Comparison of ENCODE assay signal across 1 cellular context in the genomic region with DNA sequence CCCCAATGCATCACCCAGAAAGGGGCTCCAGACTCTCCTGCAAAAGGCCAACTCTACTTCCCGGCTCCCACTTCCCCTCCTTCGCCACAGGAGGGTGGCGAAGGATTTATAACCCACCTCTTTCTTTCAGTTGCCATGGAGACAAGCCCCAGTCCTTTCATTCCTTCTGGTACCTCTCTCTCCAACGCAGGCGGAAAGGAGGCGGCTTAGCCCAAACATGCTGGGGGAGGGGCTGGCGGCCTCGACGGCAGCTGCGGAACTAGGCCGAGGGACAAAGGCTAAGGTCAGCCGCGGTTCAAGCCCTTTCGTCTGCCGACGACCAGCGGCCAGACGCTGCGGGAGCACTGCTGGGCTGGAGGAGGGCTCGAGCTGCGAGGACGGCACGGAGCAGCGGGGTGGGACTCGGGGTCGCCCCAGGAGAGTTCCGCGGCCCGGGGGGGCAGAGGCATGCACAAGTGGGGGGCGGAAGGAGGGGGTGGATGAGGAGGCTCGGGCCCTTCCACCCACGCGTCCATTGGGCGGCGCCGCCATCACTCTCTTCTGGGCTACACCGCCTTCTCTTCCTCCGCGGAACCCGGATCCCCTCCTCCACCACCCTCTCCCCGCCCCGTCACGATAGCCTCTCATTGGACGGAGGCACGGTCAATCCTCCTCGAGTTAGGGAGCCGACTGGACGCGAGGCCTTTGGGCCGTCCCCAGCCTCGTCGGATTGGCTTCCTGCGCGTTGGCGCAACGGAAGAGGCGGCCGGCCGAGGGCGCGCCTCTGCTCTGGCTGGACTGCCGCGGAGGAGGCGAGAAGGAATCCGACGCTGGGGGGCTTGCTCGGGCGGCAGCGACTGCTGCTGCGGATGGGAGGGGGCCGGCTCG.
A peak's percentile ranks its signal among the peaks of the same experiment; 100 is the strongest.
TF ChIP-seq lines count a peak whose summit lies in the region.

A gene (plus strand): TSS at position 766 of the 867 bp plus-strand sequence.

TF ChIP-seq in GM23338, 12 proteins besides CTCF, POLR2A, EP300 and RAD21:
- TF ChIP-seq CREB1 (CRISPR knock-in tag; IDR thresholded peaks at IDR 0.05; ENCODE audit: low read depth) (peak; percentile 79), POLR2AphosphoS5 (IDR thresholded peaks at IDR 0.05; ENCODE audit: low read depth) (peak; percentile 77), JUNB (IDR thresholded peaks at IDR 0.05; ENCODE audit: unreplicated experiment) (no peak), EZH2phosphoT487 (IDR thresholded peaks at IDR 0.05; ENCODE audit: unreplicated experiment) (no peak)
TF ChIP-seq in GM23338: peak in this region for 2.
